In the genomic region with DNA sequence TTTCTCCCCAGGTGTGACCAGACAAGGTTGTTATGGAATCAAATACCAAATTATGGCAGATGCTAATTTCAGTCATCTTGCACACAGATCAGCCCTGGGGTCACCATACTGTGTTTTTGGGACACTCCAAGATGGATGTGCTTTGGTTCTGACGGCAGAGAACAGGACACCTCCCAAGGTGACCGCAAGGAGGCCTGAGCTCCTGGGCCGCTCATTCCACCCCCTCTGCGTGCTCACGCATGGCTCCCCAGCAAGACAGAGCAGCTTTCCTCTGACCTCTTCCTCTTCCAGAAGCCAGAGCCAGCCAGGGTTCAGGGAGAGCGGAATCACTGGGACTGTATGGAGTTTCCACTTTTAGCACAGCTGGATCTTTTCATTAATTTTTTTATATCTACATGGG, we compare ENCODE assay signal across 21 cellular contexts.
A peak's percentile ranks its signal among the peaks of the same experiment; 100 is the strongest.
DNase-seq lines count a peak whose midpoint lies in the region; FAIRE-seq and TF ChIP-seq lines count a peak whose summit lies in the region.
"Had no signal": no experiment of that assay in that cellular context is flagged by ENCODE, and none has a peak within 500 bp of the region (broad histone marks: within the 10 kb centered on the region; RNA-seq: fewer than 3 reads in every experiment).

No MANE protein-coding gene starts in this region.

- no peak overlapping the region for H2AFZ ChIP-seq in neural progenitor cell (replicated peaks)
- H2AFZ ChIP-seq: GM23248 had no signal

- H3K4me2 ChIP-seq in neural progenitor cell, result no peak overlapping the region
- H3K4me2 ChIP-seq: A549 had no signal

- H3K9me3 Mint-ChIP-seq in chondrocyte (ENCODE audit: low read depth) (no peaks in the 10 kb centered on the region), neural progenitor cell (no peaks in the 10 kb centered on the region)
- H3K9me3 Mint-ChIP-seq: CD4-positive, alpha-beta T cell had no signal

- TF ChIP-seq CTCF in chondrocyte (IDR thresholded peaks at IDR 0.05) (no peak), neural progenitor cell (IDR thresholded peaks at IDR 0.05) (no peak), adrenal gland (IDR thresholded peaks at IDR 0.05) (no peak)

- FAIRE-seq in H54 (lab: Jason Lieb, UNC), result no peak
- FAIRE-seq: A549, D721Med, G401.6, GM12891, GM19239, HepG2 had no signal

- H3K27me3 ChIP-seq in neural progenitor cell, result peaks cover 47% of the 10 kb centered on the region
- H3K27me3 ChIP-seq in adrenal gland, result peaks cover 4% of the 10 kb centered on the region

- no peak overlapping the region for H3K27ac ChIP-seq in neural progenitor cell
- H3K27ac ChIP-seq in adrenal gland, result no peak overlapping the region
- H3K27ac ChIP-seq: 22Rv1, A549, C4-2B, GM23248 had no signal

- no peaks in the 10 kb centered on the region for H3K36me3 ChIP-seq in neural progenitor cell
- no peaks in the 10 kb centered on the region for H3K36me3 ChIP-seq in adrenal gland (replicated peaks in 1 of 2)

- WGBS in adrenal gland, 4 donors, result 58 to 87% (median 72%) methylated on average over 5 to 6 of the region's 6 CpGs

- no peaks in the 10 kb centered on the region for H3K79me2 ChIP-seq in neural progenitor cell (ENCODE audit: low read depth)

- H4K20me1 ChIP-seq in neural progenitor cell (ENCODE audit: low read depth), result no peaks in the 10 kb centered on the region

- peaks cover 4% of the 10 kb centered on the region for H3F3A ChIP-seq in neural progenitor cell (ENCODE audit: low read depth)

- H3K4me3 ChIP-seq in neural progenitor cell (no peak overlapping the region), adrenal gland (no peak overlapping the region)
- H3K4me3 ChIP-seq: A549, GM23248 had no signal

- TF ChIP-seq POLR2A in H54 (IDR thresholded peaks at IDR 0.05; ENCODE audit: low read depth, low read length) (no peak), adrenal gland (IDR thresholded peaks at IDR 0.05) (no peak)

- H3K4me1 ChIP-seq in neural progenitor cell, result peaks cover 14% of the 10 kb centered on the region
- H3K4me1 ChIP-seq in adrenal gland (replicated peaks in 1 of 2), result no peaks in the 10 kb centered on the region
- H3K4me1 ChIP-seq: A549, Caco-2 had no signal

- H3K4me1 Mint-ChIP-seq in chondrocyte (ENCODE audit: low read depth), result no peaks in the 10 kb centered on the region
- peaks cover 43% of the 10 kb centered on the region for H3K4me1 Mint-ChIP-seq in neural progenitor cell
- H3K4me1 Mint-ChIP-seq: IgD-negative memory B cell had no signal

- H3K4me3 Mint-ChIP-seq in chondrocyte (ENCODE audit: unreplicated experiment) (no peak overlapping the region), neural progenitor cell (peak overlapping the region; percentile 5)
- H3K4me3 Mint-ChIP-seq: CD4-positive, alpha-beta T cell; IgD-negative memory B cell had no signal

- intact Hi-C loops in adrenal gland (cut with DNase I), result no loop called here

- H3K27ac Mint-ChIP-seq in chondrocyte (ENCODE audit: unreplicated experiment) (no peak overlapping the region), neural progenitor cell (peak overlapping the region; percentile 80)
- H3K27ac Mint-ChIP-seq: CD4-positive, alpha-beta T cell; IgD-negative memory B cell had no signal

- H3K27me3 Mint-ChIP-seq in chondrocyte (ENCODE audit: low read depth), result peaks cover 25% of the 10 kb centered on the region
- peaks cover 15% of the 10 kb centered on the region for H3K27me3 Mint-ChIP-seq in neural progenitor cell (ENCODE audit: insufficient read depth, low read depth)

- H3K9ac ChIP-seq in neural progenitor cell, result no peak overlapping the region
- H3K9ac ChIP-seq: GM23248 had no signal

- no peaks in the 10 kb centered on the region for H3K36me3 Mint-ChIP-seq in chondrocyte (ENCODE audit: low read depth)
- H3K36me3 Mint-ChIP-seq in neural progenitor cell, result no peaks in the 10 kb centered on the region
- H3K36me3 Mint-ChIP-seq: IgD-negative memory B cell had no signal

- H3K9me3 ChIP-seq in neural progenitor cell (ENCODE audit: low read depth), result no peaks in the 10 kb centered on the region
- H3K9me3 ChIP-seq in adrenal gland (replicated peaks in 1 of 3), result no peaks in the 10 kb centered on the region
- H3K9me3 ChIP-seq: A549, Caco-2 had no signal

- peak; percentile 4 for DNase-seq in activated CD4-positive, CD25-positive, alpha-beta regulatory T cell treated with anti-CD3 and anti-CD28 coated beads, Interleukin-2, amount 50 U/mL, for 72 hours
- no peak for DNase-seq in activated CD4-positive, CD25-positive, alpha-beta regulatory T cell (lab: John Stamatoyannopoulos, UW)
- DNase-seq in chondrocyte (ENCODE audit: low spot score), result peak; percentile 52
- DNase-seq in neural progenitor cell (ENCODE audit: low spot score), result no peak
- DNase-seq in H54 (ENCODE audit: insufficient read length, low spot score), result no peak
- no peak for DNase-seq in NCI-H128 (lab: John Stamatoyannopoulos, UW; ENCODE audit: unreplicated experiment)
- no peak for DNase-seq in adrenal gland
- DNase-seq: AML-193; Caco-2; CD4-positive, alpha-beta T cell; GM23248; HCEC 1CT had no signal

Comparison
In these comparisons a context has a peak if more than half of its experiments do, and no peak if none do; other contexts are left out.
1. DNase-seq: peak in activated CD4-positive, CD25-positive, alpha-beta regulatory T cell treated with anti-CD3 and anti-CD28 coated beads, Interleukin-2, amount 50 U/mL, for 72 hours (single experiment) and chondrocyte (single experiment); none in activated CD4-positive, CD25-positive, alpha-beta regulatory T cell (0 of 4), neural progenitor cell (single experiment), H54 (single experiment), NCI-H128 (single experiment) and adrenal gland (0 of 7).